In genomic region chr3:128804017-128804816, GRCh38 we compare ENCODE assay signal across 8 cellular contexts.
A peak's percentile ranks its signal among the peaks of the same experiment; 100 is the strongest.
DNase-seq lines count a peak whose midpoint lies in the region; ATAC-seq and TF ChIP-seq lines count a peak whose summit lies in the region.

No MANE protein-coding gene starts in this region.

- peaks cover 13 to 20% of the 10 kb centered on the region in 2 experiments for H3K4me1 Mint-ChIP-seq in H9

- H3K27me3 Mint-ChIP-seq in H9 (ENCODE audit: low read depth), result no peaks in the 10 kb centered on the region

- H3K79me1 ChIP-seq in H9 (ENCODE audit: insufficient read depth, low read depth, low read length, poor library complexity, severe bottlenecking), result peaks cover 2% of the 10 kb centered on the region

- H3K79me2 ChIP-seq in H9 (ENCODE audit: insufficient read depth, low read length), result no peaks in the 10 kb centered on the region

- H3T11ph ChIP-seq in H9 (ENCODE audit: low read length), result no peak overlapping the region

- H3K27ac ChIP-seq in H9 (ENCODE audit: insufficient read length, low read depth, low read length), result no peak overlapping the region

- H2BK20ac ChIP-seq in H9 (ENCODE audit: low read depth, low read length, poor library complexity, severe bottlenecking), result no peak overlapping the region

- no peak for DNase-seq in H9
- peak; percentile 56 for DNase-seq in MV-4-11 (lab: John Stamatoyannopoulos, UW)
- peak; percentile 58 to 69 for DNase-seq in activated T-cell treated with anti-CD3 and anti-CD28 coated beads, Interleukin-2, amount 50 U/mL, for 48 hours
- no peak for DNase-seq in left ventricle myocardium superior
- peak; percentile 34 to 36 for DNase-seq in stimulated activated CD4-positive, alpha-beta T cell treated with anti-CD3 and anti-CD28 coated beads, Interleukin-2, amount 100 ng/mL, for 48 hours
- no peak for DNase-seq in NCI-H1105 treated with DMSO at 0.1 percent for 48 hours (lab: John Stamatoyannopoulos, UW)
- DNase-seq in HuH-7.5 (ENCODE audit: low spot score), result no peak

- no peak overlapping the region for H2BK12ac ChIP-seq in H9 (ENCODE audit: insufficient read length, low read depth, low read length)

- TF ChIP-seq CTCF in H9 (conservative IDR thresholded peaks at IDR 0.05), result no peak

- peak overlapping the region in 1 of 2 experiments; percentile 4; a peak in 1 of 5 replicates for H3K4me3 Mint-ChIP-seq in H9

- WGBS in H9 (ENCODE audit: extremely low coverage, insufficient read length, low lambda C conversion rate), result no CpG with 5 or more reads among the region's 5 CpGs

- no peaks in the 10 kb centered on the region for H4K20me1 ChIP-seq in H9 (ENCODE audit: control insufficient read depth, insufficient read depth, insufficient read length)

- peak overlapping the region in 2 of 3 experiments; percentile 29 to 88; a peak in 4 of 7 replicates for H3K27ac Mint-ChIP-seq in H9

- no peak overlapping the region for H4K5ac ChIP-seq in H9 (ENCODE audit: insufficient read length, low read depth, low read length)

- no peaks in the 10 kb centered on the region for H3K9me3 ChIP-seq in H9 (ENCODE audit: control insufficient read depth, low read depth, low read length)

- H3K4ac ChIP-seq in H9 (ENCODE audit: low read depth, low read length), result no peak overlapping the region

- H4K91ac ChIP-seq in H9 (ENCODE audit: insufficient read length, low read depth, low read length), result no peak overlapping the region

- no peak overlapping the region for H4K8ac ChIP-seq in H9 (replicated peaks; ENCODE audit: insufficient read length, low read depth, low read length)

- H3K9ac ChIP-seq in H9 (ENCODE audit: extremely low read depth, insufficient read length, low read length), result no peak overlapping the region

- no peaks in the 10 kb centered on the region for H3K27me3 ChIP-seq in H9 (ENCODE audit: insufficient read depth, low read length)

- no peak overlapping the region for H3K23ac ChIP-seq in H9 (ENCODE audit: insufficient read length, low read depth, low read length)

- H2BK120ac ChIP-seq in H9 (ENCODE audit: low read depth, low read length, poor library complexity, severe bottlenecking), result no peak overlapping the region

- no peaks in the 10 kb centered on the region for H3K4me1 ChIP-seq in H9 (ENCODE audit: insufficient read depth, low read length)

- no peak overlapping the region for H3K56ac ChIP-seq in H9 (ENCODE audit: insufficient read length, low read depth, low read length)

- ATAC-seq in GM18498 (IDR thresholded peaks at IDR 0.05; ENCODE audit: unreplicated experiment), result peak; percentile 83
- peak; percentile 34 for ATAC-seq in left ventricle myocardium superior

- no peak overlapping the region for H3K18ac ChIP-seq in H9 (ENCODE audit: insufficient read length, low read depth, low read length)

- no peak overlapping the region for H2AK5ac ChIP-seq in H9 (ENCODE audit: insufficient read length, low read length)

- H2BK5ac ChIP-seq in H9 (ENCODE audit: insufficient read length, low read length), result no peak overlapping the region

- peaks cover 32 to 67% (median 55%) of the 10 kb centered on the region in 3 experiments; a peak in 6 of 7 replicates for H3K36me3 Mint-ChIP-seq in H9 (ENCODE audit: insufficient read depth in 1 of 3, low read depth in 3 of 3)

- no peak overlapping the region for H3K4me2 ChIP-seq in H9 (ENCODE audit: insufficient read depth, insufficient read length, low read length)

- H3K23me2 ChIP-seq in H9 (ENCODE audit: insufficient read length, low read depth, low read length, poor library complexity, severe bottlenecking), result no peaks in the 10 kb centered on the region

- intact Hi-C loops in left ventricle myocardium superior (cut with micrococcal nuclease), result no loop called here

- no peak overlapping the region for H3K14ac ChIP-seq in H9 (ENCODE audit: insufficient read depth, low read length)

- H2BK15ac ChIP-seq in H9 (ENCODE audit: low read depth, low read length), result no peak overlapping the region

- no peak overlapping the region for H2AFZ ChIP-seq in H9 (ENCODE audit: low read length)

- no peaks in the 10 kb centered on the region for H3K9me3 Mint-ChIP-seq in H9

Comparison
In these comparisons a context has a peak if more than half of its experiments do, and no peak if none do; other contexts are left out.
1. DNase-seq: peak in MV-4-11 (single experiment), activated T-cell treated with anti-CD3 and anti-CD28 coated beads, Interleukin-2, amount 50 U/mL, for 48 hours (2 of 2) and stimulated activated CD4-positive, alpha-beta T cell treated with anti-CD3 and anti-CD28 coated beads, Interleukin-2, amount 100 ng/mL, for 48 hours (2 of 2); none in H9 (single experiment), left ventricle myocardium superior (single experiment), NCI-H1105 treated with DMSO at 0.1 percent for 48 hours (single experiment) and HuH-7.5 (single experiment).